In genomic region chr16:87297407-87297806, GRCh38 we compare ENCODE assay signal across 14 cellular contexts. TPM values are rescaled to one million over a fixed set of nuclear protein-coding genes. Genes with fewer than 3 reads are reported as not detected.
DNase-seq lines count a peak whose midpoint lies in the region; ATAC-seq and TF ChIP-seq lines count a peak whose summit lies in the region.
"Had no signal": no experiment of that assay in that cellular context is flagged by ENCODE, and none has a peak within 500 bp of the region (broad histone marks: within the 10 kb centered on the region; RNA-seq: fewer than 3 reads in every experiment).

No MANE protein-coding gene starts in this region.

- H4K20me1 ChIP-seq in osteoblast (ENCODE audit: insufficient read depth, low read length) = no peaks in the 10 kb centered on the region

- TF ChIP-seq CTCF in WTC11 (IDR thresholded peaks at IDR 0.05) (no peak), osteoblast (IDR thresholded peaks at IDR 0.05; ENCODE audit: extremely low read depth, low read depth, low read length) (no peak)

- H2AFZ ChIP-seq in osteoblast (ENCODE audit: low read length) = no peak overlapping the region

- H3K27me3 ChIP-seq in right cardiac atrium (ENCODE audit: control insufficient read depth, insufficient read depth) (no peaks in the 10 kb centered on the region), osteoblast (ENCODE audit: insufficient read depth, low read length) (no peaks in the 10 kb centered on the region)

- no peaks in the 10 kb centered on the region for H3K79me2 ChIP-seq in osteoblast (ENCODE audit: insufficient read depth, low read length)

- H3K27me3 Mint-ChIP-seq in WTC11 (ENCODE audit: low read depth) = peaks cover 2% of the 10 kb centered on the region; the same call in 1 of the 2 replicates
- H3K27me3 Mint-ChIP-seq: B cell had no signal

- H3K27ac ChIP-seq in right cardiac atrium (ENCODE audit: low read length) (no peak overlapping the region), osteoblast (ENCODE audit: low read depth, low read length) (no peak overlapping the region)

- CTCF ChIA-PET in WTC11 (lab: Charles Lee) = interaction anchor here (0.9 to 2.9 kb wide), 32 partner anchors 9 to 987 kb away, joined by 3 to 31 read pairs (median 5); partner anchors contain the start of gene C16orf95

- no peak overlapping the region for H3K27ac Mint-ChIP-seq in WTC11
- H3K27ac Mint-ChIP-seq: B cell; CD8-positive, alpha-beta T cell; H9 had no signal

- H3K4me3 ChIP-seq in right cardiac atrium (ENCODE audit: low read length) (no peak overlapping the region), osteoblast (ENCODE audit: insufficient read depth, low read length) (no peak overlapping the region)

- H3K4me1 Mint-ChIP-seq in WTC11 = no peaks in the 10 kb centered on the region
- H3K4me1 Mint-ChIP-seq: B cell, CD14-positive monocyte had no signal

- H3K9me3 ChIP-seq in right cardiac atrium (ENCODE audit: control insufficient read depth, low read length) (no peaks in the 10 kb centered on the region), osteoblast (ENCODE audit: low read depth, low read length) (no peaks in the 10 kb centered on the region)

- no peak overlapping the region for H3K4me3 Mint-ChIP-seq in WTC11
- H3K4me3 Mint-ChIP-seq: B cell; CD14-positive monocyte; CD8-positive, alpha-beta T cell; H9 had no signal

- peaks cover 3% of the 10 kb centered on the region for H3K36me3 ChIP-seq in osteoblast (ENCODE audit: insufficient read depth, low read length)

- POLR2A ChIA-PET in WTC11 (lab: Charles Lee) = interaction anchor here (1.1 kb wide), 1 partner anchor 86 kb away, joined by 3 read pairs; the partner anchor contains the start of gene FBXO31

- no peaks in the 10 kb centered on the region for H3K4me1 ChIP-seq in right cardiac atrium (ENCODE audit: control insufficient read depth, insufficient read depth, low read length)
- no peaks in the 10 kb centered on the region for H3K4me1 ChIP-seq in osteoblast (ENCODE audit: insufficient read depth, low read length)

- peak in 1 of 3 donors; percentile 35 for DNase-seq in right cardiac atrium
- no peak for DNase-seq in Right ventricle myocardium superior
- no peak for DNase-seq in WTC11 (ENCODE audit: low spot score)
- DNase-seq in osteoblast (ENCODE audit: insufficient read length, low spot score, missing footprints) = peak; percentile 61
- no peak for DNase-seq in mucosa of gallbladder (ENCODE audit: low spot score)
- DNase-seq in NOMO-1 (lab: John Stamatoyannopoulos, UW; ENCODE audit: unreplicated experiment in 2 of 2) = no peak
- DNase-seq: DMS153, DMS79 treated with DMSO at 0.1 percent for 48 hours, GOT3 had no signal

- peaks cover 4% of the 10 kb centered on the region for H3K9me3 Mint-ChIP-seq in WTC11
- H3K9me3 Mint-ChIP-seq: CD8-positive, alpha-beta T cell; H9 had no signal

- ATAC-seq in right cardiac atrium (peak; percentile 17 to 23), Right ventricle myocardium superior (ENCODE audit: poor library complexity) (no peak), WTC11 (no peak), HG03025 (IDR thresholded peaks at IDR 0.05; ENCODE audit: low FRiP score, unreplicated experiment) (no peak)

- WGBS in right cardiac atrium = 91% methylated on average over 5 of the region's 5 CpGs

- H3K36me3 Mint-ChIP-seq in WTC11 = peaks cover 4% of the 10 kb centered on the region
- H3K36me3 Mint-ChIP-seq: CD14-positive monocyte; CD8-positive, alpha-beta T cell had no signal

- no peak overlapping the region for H3K4me2 ChIP-seq in osteoblast (ENCODE audit: insufficient read depth, low read length)

- intact Hi-C loops in right cardiac atrium (cut with DNase I) = no loop called here
- intact Hi-C loops in Right ventricle myocardium superior (cut with DNase I) = no loop called here

TF ChIP-seq in WTC11, 78 proteins besides CTCF, POLR2A, EP300 and RAD21:
- TF ChIP-seq, protein P1, sequence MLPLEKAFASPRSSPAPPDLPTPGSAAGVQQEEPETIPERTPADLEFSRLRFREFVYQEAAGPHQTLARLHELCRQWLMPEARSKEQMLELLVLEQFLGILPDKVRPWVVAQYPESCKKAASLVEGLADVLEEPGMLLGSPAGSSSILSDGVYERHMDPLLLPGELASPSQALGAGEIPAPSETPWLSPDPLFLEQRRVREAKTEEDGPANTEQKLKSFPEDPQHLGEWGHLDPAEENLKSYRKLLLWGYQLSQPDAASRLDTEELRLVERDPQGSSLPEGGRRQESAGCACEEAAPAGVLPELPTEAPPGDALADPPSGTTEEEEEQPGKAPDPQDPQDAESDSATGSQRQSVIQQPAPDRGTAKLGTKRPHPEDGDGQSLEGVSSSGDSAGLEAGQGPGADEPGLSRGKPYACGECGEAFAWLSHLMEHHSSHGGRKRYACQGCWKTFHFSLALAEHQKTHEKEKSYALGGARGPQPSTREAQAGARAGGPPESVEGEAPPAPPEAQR (CRISPR knock-in tag; IDR thresholded peaks at IDR 0.05) = no peak
- TF ChIP-seq ZNF232 (CRISPR knock-in tag; IDR thresholded peaks at IDR 0.05) = 0 out of 2 replicates have a peak, but pooled peaks have one; percentile 49
- no peak for TF ChIP-seq CREM (CRISPR knock-in tag; IDR thresholded peaks at IDR 0.05)
- TF ChIP-seq MXD4 (CRISPR knock-in tag; IDR thresholded peaks at IDR 0.05; ENCODE audit: borderline replicate concordance) = no peak

RNA-seq across cellular contexts. Expression of gene C16orf95, which starts 19.8 kb away (rescaled TPM):
- total RNA-seq in right cardiac atrium (1 to 10 TPM; 3.4 to 5.4 (median 4.2) TPM), Right ventricle myocardium superior (2.1 TPM), WTC11 (2021) (5.7 to 7.5 TPM (median 7.1 TPM) in 3 replicates), osteoblast (4.0 and 4.4 TPM in 2 replicates), mucosa of gallbladder (2.2 TPM)
- polyA plus RNA-seq in right cardiac atrium = 4.7 TPM

Comparison
In these comparisons a context has a peak if more than half of its experiments do, and no peak if none do; other contexts are left out.
1. ATAC-seq: peak in right cardiac atrium (2 of 2); none in Right ventricle myocardium superior (single experiment), WTC11 (single experiment) and HG03025 (single experiment).